Comparison of ENCODE assay signal across 8 cellular contexts in genomic region chr18:109922-110261, GRCh38. TPM values are rescaled to one million over a fixed set of nuclear protein-coding genes. Genes with fewer than 3 reads are reported as not detected.
DNase-seq lines count a peak whose midpoint lies in the region; ATAC-seq, FAIRE-seq and TF ChIP-seq lines count a peak whose summit lies in the region.
"Not testable (repeated sequence)": the region's sequence is repeated elsewhere in the genome, so short reads cannot be mapped to it uniquely, and the experiment has no call there.

No MANE protein-coding gene starts in this region.

- H3K9me3 ChIP-seq in CD4-positive, alpha-beta memory T cell (ENCODE audit: control insufficient read depth in 1 of 2, low read length in 2 of 2) = not testable (repeated sequence)
- peaks cover 31% of the 10 kb centered on the region for H3K9me3 ChIP-seq in HepG2 (ENCODE audit: low read length)

- not testable (repeated sequence) for H3K4me1 ChIP-seq in CD4-positive, alpha-beta memory T cell (ENCODE audit: insufficient read depth, low read length)
- H3K4me1 ChIP-seq in HepG2 (ENCODE audit: insufficient read depth, low read length) = peaks cover 37% of the 10 kb centered on the region

- H3K27me3 Mint-ChIP-seq in CD4-positive, alpha-beta memory T cell; activated CD8-positive, alpha-beta T cell treated with anti-CD3 and anti-CD28 coated beads, Interleukin-2, amount 10 ng/mL, durations not matched to agents 7 days and 5 days (ENCODE audit: low read depth); stimulated activated naive CD8-positive, alpha-beta T cell treated with anti-CD3 and anti-CD28 coated beads, Interleukin-15, amount 100 ng/mL, for 72 hours: not testable (repeated sequence)

- 22% methylated on average over 5 of the region's 5 CpGs for whole genome bisulfite sequencing in HepG2 (ENCODE audit: low lambda C conversion rate)

- H3K27me3 ChIP-seq in CD4-positive, alpha-beta memory T cell (ENCODE audit: insufficient read depth, low read length); HL-60 (ENCODE audit: insufficient read depth, poor library complexity, severe bottlenecking); HepG2 (ENCODE audit: control insufficient read depth in 1 of 2, insufficient read depth in 2 of 2, low read length in 2 of 2): not testable (repeated sequence)

- not testable (repeated sequence) for BruUV-seq in HepG2 (replicated peaks; lab: Mats Ljungman, UMichigan)

- H3K9ac ChIP-seq in HepG2 (ENCODE audit: insufficient read depth, low read depth, low read length) = not testable (repeated sequence)

- H3K27ac Mint-ChIP-seq in CD4-positive, alpha-beta memory T cell = peak overlapping the region in 4 of 7 donors; percentile 0 to 98 (median 16)
- H3K27ac Mint-ChIP-seq in activated CD8-positive, alpha-beta T cell treated with anti-CD3 and anti-CD28 coated beads, Interleukin-2, amount 10 ng/mL, durations not matched to agents 7 days and 5 days = not testable (repeated sequence)
- H3K27ac Mint-ChIP-seq in activated naive CD4-positive, alpha-beta T cell treated with anti-CD3 and anti-CD28 coated beads, Interleukin-2, amount 50 U/mL, for 72 hours = peak overlapping the region in 1 of 2 donors; percentile 0
- peak overlapping the region; percentile 91 to 95 for H3K27ac Mint-ChIP-seq in stimulated activated naive CD8-positive, alpha-beta T cell treated with anti-CD3 and anti-CD28 coated beads, Interleukin-15, amount 100 ng/mL, for 72 hours

- H3K27ac ChIP-seq in CD4-positive, alpha-beta memory T cell (ENCODE audit: low read depth, low read length); HL-60 (replicated peaks); HepG2 (ENCODE audit: extremely low read length, insufficient read depth, low read length): not testable (repeated sequence)

- H3K4me1 Mint-ChIP-seq in CD4-positive, alpha-beta memory T cell = peaks cover 6 to 24% (median 10%) of the 10 kb centered on the region in 4 donors
- H3K4me1 Mint-ChIP-seq in activated CD8-positive, alpha-beta T cell treated with anti-CD3 and anti-CD28 coated beads, Interleukin-2, amount 10 ng/mL, durations not matched to agents 7 days and 5 days (ENCODE audit: low read depth) = not testable (repeated sequence)
- peaks cover 40% of the 10 kb centered on the region for H3K4me1 Mint-ChIP-seq in stimulated activated naive CD8-positive, alpha-beta T cell treated with anti-CD3 and anti-CD28 coated beads, Interleukin-15, amount 100 ng/mL, for 72 hours

- in situ Hi-C loops in HepG2 (cut with HindIII; ENCODE audit: extremely low pct_ligation_motif_present, low pct_unique_long_range_greater_than_20kb) = not testable (repeated sequence)

- peak in 3 of 5 donors; percentile 7 to 82 (median 29) for DNase-seq in CD4-positive, alpha-beta memory T cell
- peak; percentile 49 to 54 for DNase-seq in HL-60 (ENCODE audit: low read depth in 1 of 2, low spot score in 1 of 2)
- DNase-seq in SW480 (ENCODE audit: low spot score) = peak; percentile 20
- DNase-seq in activated CD8-positive, alpha-beta T cell treated with anti-CD3 and anti-CD28 coated beads, Interleukin-2, amount 10 ng/mL, durations not matched to agents 7 days and 5 days = peak; percentile 32
- peak; percentile 52 to 67 for DNase-seq in activated naive CD4-positive, alpha-beta T cell treated with anti-CD3 and anti-CD28 coated beads, Interleukin-2, amount 50 U/mL, for 72 hours (ENCODE audit: low spot score in 2 of 2)
- DNase-seq in effector CD4-positive, alpha-beta T cell = peak; percentile 5
- peak; percentile 28 for DNase-seq in HepG2 (ENCODE audit: low spot score)
- peak; percentile 50 to 68 for DNase-seq in stimulated activated naive CD8-positive, alpha-beta T cell treated with anti-CD3 and anti-CD28 coated beads, Interleukin-15, amount 100 ng/mL, for 72 hours

- not testable (repeated sequence) for H4K20me1 ChIP-seq in HepG2 (ENCODE audit: insufficient read depth, low read length)

- not testable (repeated sequence) for H3K36me3 ChIP-seq in CD4-positive, alpha-beta memory T cell (ENCODE audit: insufficient read depth, low read length); HepG2 (replicated peaks in 1 of 2; ENCODE audit: control insufficient read depth in 1 of 2, insufficient read depth in 2 of 2, low read length in 2 of 2)

- TF ChIP-seq CTCF in HL-60 (IDR thresholded peaks at IDR 0.05; ENCODE audit: insufficient read depth, low read length) = not testable (repeated sequence)
- 0 out of 2 replicates have a peak, but pooled peaks have one; percentile 18 for TF ChIP-seq CTCF in HepG2 (CRISPR knock-in tag; IDR thresholded peaks at IDR 0.05)

- H3K4me3 Mint-ChIP-seq in CD4-positive, alpha-beta memory T cell = peak overlapping the region in 1 of 8 donors; percentile 0
- not testable (repeated sequence) for H3K4me3 Mint-ChIP-seq in activated CD8-positive, alpha-beta T cell treated with anti-CD3 and anti-CD28 coated beads, Interleukin-2, amount 10 ng/mL, durations not matched to agents 7 days and 5 days
- H3K4me3 Mint-ChIP-seq in stimulated activated naive CD8-positive, alpha-beta T cell treated with anti-CD3 and anti-CD28 coated beads, Interleukin-15, amount 100 ng/mL, for 72 hours = peak overlapping the region; percentile 7 to 27

- intact Hi-C loops in CD4-positive, alpha-beta memory T cell (cut with micrococcal nuclease) = not testable (repeated sequence)
- intact Hi-C loops in HepG2 (cut with micrococcal nuclease; ENCODE audit: unreplicated experiment) = loop anchor here (5.0 kb wide), 1 partner anchor 47 kb away; the partner anchor contains the start of gene USP14

- TF ChIP-seq POLR2A in HepG2 (IDR thresholded peaks at IDR 0.05; ENCODE audit: insufficient read depth in 1 of 2, low read depth in 2 of 2, low read length in 2 of 2) = not testable (repeated sequence)

- H3K9me3 Mint-ChIP-seq in CD4-positive, alpha-beta memory T cell = peaks cover 12 to 36% (median 32%) of the 10 kb centered on the region in 8 donors
- peaks cover 23% of the 10 kb centered on the region for H3K9me3 Mint-ChIP-seq in activated CD8-positive, alpha-beta T cell treated with anti-CD3 and anti-CD28 coated beads, Interleukin-2, amount 10 ng/mL, durations not matched to agents 7 days and 5 days (ENCODE audit: insufficient read depth)
- H3K9me3 Mint-ChIP-seq in activated naive CD4-positive, alpha-beta T cell treated with anti-CD3 and anti-CD28 coated beads, Interleukin-2, amount 50 U/mL, for 72 hours = peaks cover 30 to 32% of the 10 kb centered on the region in 2 donors
- H3K9me3 Mint-ChIP-seq in stimulated activated naive CD8-positive, alpha-beta T cell treated with anti-CD3 and anti-CD28 coated beads, Interleukin-15, amount 100 ng/mL, for 72 hours = peaks cover 31 to 44% of the 10 kb centered on the region in 2 donors

- not testable (repeated sequence) for H3K4me3 ChIP-seq in CD4-positive, alpha-beta memory T cell (ENCODE audit: low read length in 2 of 2); HL-60 (replicated peaks; ENCODE audit: insufficient read depth, low read length); HepG2 (replicated peaks in 1 of 3; ENCODE audit: insufficient read depth in 1 of 3, low read depth in 2 of 3, low read length in 3 of 3)

- not testable (repeated sequence) for H2AFZ ChIP-seq in HepG2 (ENCODE audit: low read length)

- ATAC-seq in activated CD8-positive, alpha-beta T cell treated with anti-CD3 and anti-CD28 coated beads, Interleukin-2, amount 10 ng/mL, durations not matched to agents 7 days and 5 days; activated naive CD4-positive, alpha-beta T cell treated with anti-CD3 and anti-CD28 coated beads, Interleukin-2, amount 50 U/mL, for 72 hours; HepG2; stimulated activated naive CD8-positive, alpha-beta T cell treated with anti-CD3 and anti-CD28 coated beads, Interleukin-15, amount 100 ng/mL, for 72 hours: not testable (repeated sequence)

- H3K79me2 ChIP-seq in HepG2 (ENCODE audit: insufficient read depth, low read length) = not testable (repeated sequence)

- CTCF ChIA-PET in CD4-positive, alpha-beta memory T cell (lab: Charles Lee; ENCODE audit: partially characterized antibody); HepG2 (lab: Yijun Ruan, JAX; ENCODE audit: low intra/inter-chr PET ratio, low total read pairs): not testable (repeated sequence)
- CTCF ChIA-PET in activated CD8-positive, alpha-beta T cell treated with anti-CD3 and anti-CD28 coated beads, Interleukin-2, amount 10 ng/mL, durations not matched to agents 7 days and 5 days (lab: Charles Lee) = interaction anchor here (0.6 kb wide), 1 partner anchor 158 kb away, joined by 3 read pairs; the partner anchor contains the start of gene THOC1

- H3K36me3 Mint-ChIP-seq in CD4-positive, alpha-beta memory T cell = peaks cover 0 to 20% of the 10 kb centered on the region in 2 donors
- H3K36me3 Mint-ChIP-seq in activated CD8-positive, alpha-beta T cell treated with anti-CD3 and anti-CD28 coated beads, Interleukin-2, amount 10 ng/mL, durations not matched to agents 7 days and 5 days (ENCODE audit: low read depth) = not testable (repeated sequence)
- peaks cover 33 to 34% of the 10 kb centered on the region in 2 donors for H3K36me3 Mint-ChIP-seq in activated naive CD4-positive, alpha-beta T cell treated with anti-CD3 and anti-CD28 coated beads, Interleukin-2, amount 50 U/mL, for 72 hours

- TF ChIP-seq RAD21 in HepG2 (CRISPR knock-in tag; IDR thresholded peaks at IDR 0.05) = not testable (repeated sequence)

- POLR2A ChIA-PET in CD4-positive, alpha-beta memory T cell (lab: Charles Lee; ENCODE audit: partially characterized antibody); activated CD8-positive, alpha-beta T cell treated with anti-CD3 and anti-CD28 coated beads, Interleukin-2, amount 10 ng/mL, durations not matched to agents 7 days and 5 days (lab: Charles Lee); HepG2 (lab: Yijun Ruan, JAX): not testable (repeated sequence)

- TF ChIP-seq EP300 in HepG2 (IDR thresholded peaks at IDR 0.05; ENCODE audit: low read depth in 2 of 2, low read length in 2 of 2); HepG2 (CRISPR knock-in tag; IDR thresholded peaks at IDR 0.05; ENCODE audit: borderline replicate concordance): not testable (repeated sequence)

- not testable (repeated sequence) for FAIRE-seq in HepG2 (lab: Jason Lieb, UNC)

- H3K4me2 ChIP-seq in HepG2 (ENCODE audit: low read depth, low read length) = not testable (repeated sequence)

RNA-seq across cellular contexts. Expression of gene USP14, which starts 48.5 kb away (rescaled TPM):
- total RNA-seq in CD4-positive, alpha-beta memory T cell = 10 to 100 TPM; 42.6 to 43.6 TPM
- polyA plus RNA-seq in CD4-positive, alpha-beta memory T cell = 10 to 100 TPM; 33.3 to 55.9 TPM
- 10 to 100 TPM; 71.9 to 82.7 TPM for total RNA-seq in activated CD8-positive, alpha-beta T cell treated with anti-CD3 and anti-CD28 coated beads, Interleukin-2, amount 10 ng/mL, durations not matched to agents 7 days and 5 days
- total RNA-seq in activated naive CD4-positive, alpha-beta T cell treated with anti-CD3 and anti-CD28 coated beads, Interleukin-2, amount 50 U/mL, for 72 hours = 10 to 100 TPM; 79.3 to 86.9 TPM
- total RNA-seq in HepG2 (2016; rRNA removed; fragmentation: Illumina TruSeq; extraction: Trizol) = 16.6 and 57.4 TPM in 2 replicates
- total RNA-seq in HepG2 (2016; cell fraction: cytosol; rRNA removed; fragmentation: Illumina TruSeq; extraction: Trizol; ENCODE audit: low read depth) = 38.3 and 42.6 TPM in 2 replicates
- 14.9 and 54.3 TPM in 2 replicates for total RNA-seq in HepG2 (2016; cell fraction: insoluble cytoplasmic fraction; rRNA removed; fragmentation: Illumina TruSeq; extraction: Trizol)
- total RNA-seq in HepG2 (2016; cell fraction: membrane; rRNA removed; fragmentation: Illumina TruSeq; extraction: Trizol) = 17.5 and 20.3 TPM in 2 replicates
- 31.7 and 37.4 TPM in 2 replicates for total RNA-seq in HepG2 (2016; cell fraction: nucleus; rRNA removed; fragmentation: Illumina TruSeq; extraction: Trizol)
- polyA plus RNA-seq in HepG2 (2011; rRNA removed) = 10.7 and 14.7 TPM in 2 replicates
- 4.1 and 7.6 TPM in 2 replicates for polyA plus RNA-seq in HepG2 (2011; cell fraction: cytosol; rRNA removed)
- 10.2 and 11.9 TPM in 2 replicates for polyA plus RNA-seq in HepG2 (2011; cell fraction: nucleus; rRNA removed)
- polyA plus RNA-seq in HepG2 (2012) = 30.6 and 36.5 TPM in 2 replicates
- 6.5 and 6.6 TPM in 2 replicates for polyA plus RNA-seq in HepG2 (2016; cell fraction: cytosol; fragmentation: Illumina TruSeq; extraction: Trizol; ENCODE audit: low read depth)
- 76.5 and 77.5 TPM in 2 replicates for polyA plus RNA-seq in HepG2 (2016; cell fraction: insoluble cytoplasmic fraction; fragmentation: Illumina TruSeq; extraction: Trizol; ENCODE audit: low read depth)
- 13.3 and 14.6 TPM in 2 replicates for polyA plus RNA-seq in HepG2 (2016; cell fraction: membrane; fragmentation: Illumina TruSeq; extraction: Trizol; ENCODE audit: low read depth)
- 60.5 and 65.0 TPM in 2 replicates for polyA plus RNA-seq in HepG2 (2016; cell fraction: nucleus; fragmentation: Illumina TruSeq; extraction: Trizol; ENCODE audit: insufficient read depth, low read depth)
- polyA minus RNA-seq in HepG2 (2011; rRNA and poly(A)+ RNA removed; ENCODE audit: low replicate concordance) = 5.4 and 7.6 TPM in 2 replicates
- polyA minus RNA-seq in HepG2 (2011; cell fraction: cytosol; rRNA and poly(A)+ RNA removed) = 19.3 and 25.3 TPM in 2 replicates
- 29.3 and 32.4 TPM in 2 replicates for polyA minus RNA-seq in HepG2 (2011; cell fraction: nucleus; rRNA and poly(A)+ RNA removed)

Comparison
In these comparisons a context has a peak if more than half of its experiments do, and no peak if none do; other contexts are left out.
1. DNase-seq: peak in every context shown above with its lines; median percentile 60 in activated naive CD4-positive, alpha-beta T cell treated with anti-CD3 and anti-CD28 coated beads, Interleukin-2, amount 50 U/mL, for 72 hours; 59 in stimulated activated naive CD8-positive, alpha-beta T cell treated with anti-CD3 and anti-CD28 coated beads, Interleukin-15, amount 100 ng/mL, for 72 hours; 52 in HL-60; 32 in activated CD8-positive, alpha-beta T cell treated with anti-CD3 and anti-CD28 coated beads, Interleukin-2, amount 10 ng/mL, durations not matched to agents 7 days and 5 days; 29 in CD4-positive, alpha-beta memory T cell; 28 in HepG2; 20 in SW480; 5 in effector CD4-positive, alpha-beta T cell.